11 cellular contexts compared by ENCODE assay signal in genomic region chr20:62787329-62787728, GRCh38. TPM values are rescaled to one million over a fixed set of nuclear protein-coding genes. Genes with fewer than 3 reads are reported as not detected.
"Had no signal": no experiment of that assay in that cellular context is flagged by ENCODE, and none has a peak within 500 bp of the region (broad histone marks: within the 10 kb centered on the region; RNA-seq: fewer than 3 reads in every experiment).

No MANE protein-coding gene starts in this region.

- H3K4me3 Mint-ChIP-seq: activated CD4-positive, alpha-beta memory T cell treated with anti-CD3 and anti-CD28 coated beads for 36 hours; endodermal cell; T-cell had no signal

- H3K27me3 Mint-ChIP-seq: activated CD4-positive, alpha-beta memory T cell treated with anti-CD3 and anti-CD28 coated beads for 36 hours; T-cell had no signal

- H3K36me3 Mint-ChIP-seq: activated CD4-positive, alpha-beta memory T cell treated with anti-CD3 and anti-CD28 coated beads for 36 hours; T-cell had no signal

- H3K9me3 Mint-ChIP-seq: activated CD4-positive, alpha-beta memory T cell treated with anti-CD3 and anti-CD28 coated beads for 36 hours; activated T-helper 2 cell treated with anti-CD3 and anti-CD28 coated beads, Interferon-gamma antibody, Interleukin-2, Interleukin-4, amounts not matched to agents 10 μg/mL and 5 μg/mL and 100 μg/mL, durations not matched to agents 14 hours and 24 hours and 36 hours; endodermal cell; T-cell had no signal

- ATAC-seq: T-cell had no signal

- H3K27ac Mint-ChIP-seq: activated CD4-positive, alpha-beta memory T cell treated with anti-CD3 and anti-CD28 coated beads for 36 hours; activated T-helper 2 cell treated with anti-CD3 and anti-CD28 coated beads, Interferon-gamma antibody, Interleukin-2, Interleukin-4, amounts not matched to agents 10 μg/mL and 5 μg/mL and 100 μg/mL, durations not matched to agents 14 hours and 24 hours and 36 hours; endodermal cell had no signal

- DNase-seq: activated CD4-positive, alpha-beta memory T cell treated with anti-CD3 and anti-CD28 coated beads for 36 hours; activated CD4-positive, alpha-beta T cell treated with anti-CD3 and anti-CD28 coated beads for 1 hour; activated naive CD4-positive, alpha-beta T cell treated with anti-CD3 and anti-CD28 coated beads, Interleukin-2, amount 50 U/mL, for 16 hours; cerebellar nuclear complex; endodermal cell; hippocampal formation; stimulated activated CD4-positive, alpha-beta T cell treated with anti-CD3 and anti-CD28 coated beads, Interleukin-2, amount 100 ng/mL, for 48 hours; stimulated activated CD8-positive, alpha-beta memory T cell treated with anti-CD3 and anti-CD28 coated beads, Interleukin-4, amount 100 ng/mL, for 48 hours; T-cell had no signal

RNA-seq across cellular contexts. Expression of gene COL9A3, which starts 29.5 kb away (rescaled TPM):
- total RNA-seq: activated CD4-positive, alpha-beta memory T cell treated with anti-CD3 and anti-CD28 coated beads for 36 hours; myocyte had no signal
